Comparison of ENCODE assay signal across 7 cellular contexts in the genomic region with DNA sequence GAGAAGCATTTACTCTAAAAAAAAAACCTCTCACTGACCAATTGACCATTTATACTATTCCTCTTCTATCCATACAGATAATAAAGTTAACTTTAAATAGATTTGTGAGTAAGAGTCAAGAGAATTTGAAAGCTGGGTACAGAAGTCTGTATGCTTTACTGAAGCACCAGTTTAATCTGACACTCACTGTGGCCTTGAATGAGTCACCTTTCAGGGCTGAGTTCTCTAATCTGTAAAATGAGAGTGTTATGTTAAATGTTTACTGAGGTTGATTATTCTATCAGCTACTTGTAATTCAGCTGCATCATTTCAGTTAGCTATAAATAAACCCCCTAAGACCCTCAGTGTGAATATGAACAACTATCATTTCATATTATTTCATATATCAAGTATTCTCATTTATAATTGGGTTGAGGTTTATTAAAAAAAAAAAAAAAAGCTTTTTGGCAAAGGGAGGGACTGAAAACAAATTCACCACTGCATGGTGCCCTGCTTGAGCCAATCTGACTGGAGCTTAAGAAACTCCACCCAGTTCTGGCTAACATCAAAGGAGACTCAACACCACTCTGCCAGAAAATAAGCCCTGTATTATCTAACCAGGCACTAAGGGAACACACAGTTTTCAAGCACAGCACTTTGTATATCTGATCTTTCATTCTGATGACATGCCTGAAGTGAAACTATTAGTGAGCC. TPM values are rescaled to one million over a fixed set of nuclear protein-coding genes. Genes with fewer than 3 reads are reported as not detected.
DNase-seq lines count a peak whose midpoint lies in the region; ATAC-seq and TF ChIP-seq lines count a peak whose summit lies in the region.

No MANE protein-coding gene starts in this region.

- CTCF ChIA-PET in activated CD8-positive, alpha-beta T cell treated with anti-CD3 and anti-CD28 coated beads, Interleukin-2, amount 10 ng/mL, durations not matched to agents 7 days and 5 days (lab: Charles Lee): interaction anchor here (0.9 to 1.7 kb wide), 4 partner anchors 17 to 145 kb away, joined by 3 to 8 read pairs (median 5); no protein-coding TSS in a partner anchor

- TF ChIP-seq CTCF in hepatocyte (IDR thresholded peaks at IDR 0.05; ENCODE audit: poor library complexity): no peak

- DNase-seq in HT-29 (ENCODE audit: low spot score): peak; percentile 21
- peak; percentile 15 for DNase-seq in activated CD8-positive, alpha-beta T cell treated with anti-CD3 and anti-CD28 coated beads, Interleukin-2, amount 10 ng/mL, durations not matched to agents 7 days and 5 days
- peak; percentile 63 for DNase-seq in hepatocyte (ENCODE audit: low spot score)
- DNase-seq in stromal cell of bone marrow (ENCODE audit: low read depth): peak; percentile 76
- no peak for DNase-seq in NAMALWA (ENCODE audit: low spot score)

- peaks cover 80% of the 10 kb centered on the region for H3K79me2 ChIP-seq in hepatocyte

- no peaks in the 10 kb centered on the region for H3K9me3 Mint-ChIP-seq in activated CD8-positive, alpha-beta T cell treated with anti-CD3 and anti-CD28 coated beads, Interleukin-2, amount 10 ng/mL, durations not matched to agents 7 days and 5 days (ENCODE audit: insufficient read depth)

- H3K4me1 ChIP-seq in hepatocyte (ENCODE audit: insufficient read depth): peaks cover 47% of the 10 kb centered on the region

- H3K27me3 Mint-ChIP-seq in activated CD8-positive, alpha-beta T cell treated with anti-CD3 and anti-CD28 coated beads, Interleukin-2, amount 10 ng/mL, durations not matched to agents 7 days and 5 days (ENCODE audit: low read depth): no peaks in the 10 kb centered on the region

- H3K4me3 Mint-ChIP-seq in activated CD8-positive, alpha-beta T cell treated with anti-CD3 and anti-CD28 coated beads, Interleukin-2, amount 10 ng/mL, durations not matched to agents 7 days and 5 days: no peak overlapping the region

- H3K27me3 ChIP-seq in hepatocyte: no peaks in the 10 kb centered on the region

- H4K20me1 ChIP-seq in hepatocyte (ENCODE audit: insufficient read depth, poor library complexity, severe bottlenecking): peaks cover 25% of the 10 kb centered on the region

- H3K9me3 ChIP-seq in hepatocyte (ENCODE audit: low read depth): no peaks in the 10 kb centered on the region

- no peak overlapping the region for H2AFZ ChIP-seq in hepatocyte

- H3K9me2 ChIP-seq in hepatocyte (replicated peaks; ENCODE audit: insufficient read depth): no peaks in the 10 kb centered on the region

- H3K36me3 ChIP-seq in hepatocyte (replicated peaks; ENCODE audit: insufficient read depth, low read depth): no peaks in the 10 kb centered on the region

- peak overlapping the region; percentile 38 for H3K27ac ChIP-seq in hepatocyte

- H3K4me2 ChIP-seq in hepatocyte: peak overlapping the region; percentile 49

- H3K4me1 Mint-ChIP-seq in activated CD8-positive, alpha-beta T cell treated with anti-CD3 and anti-CD28 coated beads, Interleukin-2, amount 10 ng/mL, durations not matched to agents 7 days and 5 days (ENCODE audit: low read depth): peaks cover 32% of the 10 kb centered on the region

- ATAC-seq in activated CD8-positive, alpha-beta T cell treated with anti-CD3 and anti-CD28 coated beads, Interleukin-2, amount 10 ng/mL, durations not matched to agents 7 days and 5 days: peak; percentile 61
- no peak for ATAC-seq in GM18498 (IDR thresholded peaks at IDR 0.05; ENCODE audit: unreplicated experiment)
- ATAC-seq in HG02571 (IDR thresholded peaks at IDR 0.05; ENCODE audit: unreplicated experiment): no peak

- H3K27ac Mint-ChIP-seq in activated CD8-positive, alpha-beta T cell treated with anti-CD3 and anti-CD28 coated beads, Interleukin-2, amount 10 ng/mL, durations not matched to agents 7 days and 5 days: no peak overlapping the region

- peaks cover 5% of the 10 kb centered on the region for H3K36me3 Mint-ChIP-seq in activated CD8-positive, alpha-beta T cell treated with anti-CD3 and anti-CD28 coated beads, Interleukin-2, amount 10 ng/mL, durations not matched to agents 7 days and 5 days (ENCODE audit: low read depth)

- H3K4me3 ChIP-seq in hepatocyte: no peak overlapping the region

- POLR2A ChIA-PET in activated CD8-positive, alpha-beta T cell treated with anti-CD3 and anti-CD28 coated beads, Interleukin-2, amount 10 ng/mL, durations not matched to agents 7 days and 5 days (lab: Charles Lee): no interaction called here

RNA-seq across cellular contexts. Expression of gene MAP4, which starts 2.8 kb away (rescaled TPM):
- total RNA-seq in HT-29 (2014; rRNA removed; shearing (Covaris generic)): 44.5 and 45.7 TPM in 2 replicates
- total RNA-seq in activated CD8-positive, alpha-beta T cell treated with anti-CD3 and anti-CD28 coated beads, Interleukin-2, amount 10 ng/mL, durations not matched to agents 7 days and 5 days: 100 to 1,000 TPM; 119 to 120 TPM
- total RNA-seq in hepatocyte: 64.7 and 85.5 TPM in 2 replicates
- polyA plus RNA-seq in hepatocyte: 91.1 and 91.3 TPM in 2 replicates
